17 cellular contexts compared by ENCODE assay signal in the genomic region with DNA sequence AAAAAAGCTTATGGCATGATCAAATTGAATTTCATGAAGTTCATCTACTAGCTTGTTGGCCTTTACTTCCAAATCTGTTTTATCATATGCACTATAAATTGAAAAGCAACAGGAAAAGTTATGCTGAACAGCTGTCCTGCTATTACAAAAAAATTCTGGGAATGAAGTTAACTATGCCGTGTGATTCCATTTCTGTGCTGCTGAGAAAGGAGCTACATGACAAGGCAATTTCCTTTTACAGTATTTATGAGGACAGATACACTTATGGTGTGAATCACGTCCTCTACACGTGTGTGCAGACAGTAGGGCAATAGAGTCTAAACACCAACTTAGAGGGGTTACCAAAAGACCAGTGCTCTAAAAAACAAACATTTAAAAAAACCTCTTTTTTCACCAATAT.
"Had no signal": no experiment of that assay in that cellular context is flagged by ENCODE, and none has a peak within 500 bp of the region (broad histone marks: within the 10 kb centered on the region; RNA-seq: fewer than 3 reads in every experiment).

No MANE protein-coding gene starts in this region.

- H3K9me3 ChIP-seq: colonic mucosa, right atrium auricular region, transverse colon had no signal

- DNase-seq: activated CD4-positive, alpha-beta T cell treated with anti-CD3 and anti-CD28 coated beads for 36 hours; activated CD8-positive, alpha-beta memory T cell treated with anti-CD3 and anti-CD28 coated beads, Interleukin-2, amount 50 U/mL, for 4 hours; activated CD8-positive, alpha-beta T cell treated with anti-CD3 and anti-CD28 coated beads for 36 hours; activated naive CD4-positive, alpha-beta T cell; activated naive CD8-positive, alpha-beta T cell treated with anti-CD3 and anti-CD28 coated beads, Interleukin-2, amount 50 U/mL, for 24 hours; colonic mucosa; effector CD8-positive, alpha-beta T cell; immature natural killer cell; left colon; mammary epithelial cell; stimulated activated CD4-positive, alpha-beta T cell treated with anti-CD3 and anti-CD28 coated beads, Interleukin-1b, Interleukin-23, amount 100 ng/mL, for 48 hours; stimulated activated naive CD4-positive, alpha-beta T cell; substantia nigra; transverse colon had no signal

- H3K4me3 ChIP-seq: cardiac muscle cell, colonic mucosa, right atrium auricular region, transverse colon had no signal

- ATAC-seq: activated CD4-positive, alpha-beta T cell treated with anti-CD3 and anti-CD28 coated beads for 36 hours; activated CD8-positive, alpha-beta T cell treated with anti-CD3 and anti-CD28 coated beads for 36 hours; activated naive CD8-positive, alpha-beta T cell treated with anti-CD3 and anti-CD28 coated beads, Interleukin-2, amount 50 U/mL, for 24 hours; left colon had no signal

- H3K36me3 ChIP-seq: cardiac muscle cell, colonic mucosa, right atrium auricular region, transverse colon had no signal

- H3K27me3 ChIP-seq: cardiac muscle cell, colonic mucosa, right atrium auricular region, transverse colon had no signal

- H3K27ac ChIP-seq: cardiac muscle cell, colonic mucosa, right atrium auricular region, transverse colon, VCaP had no signal

- H3K4me1 ChIP-seq: colonic mucosa, right atrium auricular region, transverse colon had no signal
